Comparison of ENCODE assay signal across 19 cellular contexts in the genomic region with DNA sequence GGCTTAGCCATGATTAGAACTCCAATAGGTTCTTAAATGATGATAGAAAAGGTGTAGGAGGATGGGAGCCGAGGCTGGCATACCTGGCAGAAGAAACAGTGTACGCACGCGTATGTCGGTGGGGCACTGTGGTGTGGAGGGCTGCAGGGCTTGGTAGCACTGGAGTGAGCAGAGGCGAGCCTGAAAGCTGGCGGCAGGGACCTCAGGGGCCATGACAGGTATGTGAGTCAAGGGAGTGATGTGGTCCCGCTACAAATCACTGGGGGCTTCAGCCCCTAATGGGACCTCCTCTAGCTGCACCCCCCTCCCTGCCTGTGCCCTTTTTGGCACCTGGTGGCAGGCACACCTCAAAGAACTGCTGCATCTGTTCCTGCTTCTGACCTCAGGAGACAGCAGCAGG.
DNase-seq lines count a peak whose midpoint lies in the region; ATAC-seq and TF ChIP-seq lines count a peak whose summit lies in the region.
"Had no signal": no experiment of that assay in that cellular context is flagged by ENCODE, and none has a peak within 500 bp of the region (broad histone marks: within the 10 kb centered on the region; RNA-seq: fewer than 3 reads in every experiment).

No MANE protein-coding gene starts in this region.

- TF ChIP-seq CTCF in A673 (conservative IDR thresholded peaks at IDR 0.05; ENCODE audit: low read depth, low read length) (no peak), DOHH2 (IDR thresholded peaks at IDR 0.05; ENCODE audit: low read depth, low read length, poor library complexity, severe bottlenecking) (no peak)

- no TSS peak for BruUV-seq in A673 (replicated peaks; lab: Mats Ljungman, UMichigan)

- H3K27me3 Mint-ChIP-seq in activated CD8-positive, alpha-beta T cell treated with anti-CD3 and anti-CD28 coated beads, Interleukin-2, amount 10 ng/mL, durations not matched to agents 7 days and 5 days (ENCODE audit: low read depth): no peaks in the 10 kb centered on the region
- H3K27me3 Mint-ChIP-seq: stimulated activated naive CD8-positive, alpha-beta T cell treated with anti-CD3 and anti-CD28 coated beads, Interleukin-15, amount 100 ng/mL, for 72 hours had no signal

- H3K79me2 ChIP-seq in DOHH2 (ENCODE audit: control insufficient read depth, low read length): peaks cover 73% of the 10 kb centered on the region

- no peaks in the 10 kb centered on the region for H3K9me3 Mint-ChIP-seq in activated CD8-positive, alpha-beta T cell treated with anti-CD3 and anti-CD28 coated beads, Interleukin-2, amount 10 ng/mL, durations not matched to agents 7 days and 5 days (ENCODE audit: insufficient read depth)
- H3K9me3 Mint-ChIP-seq: stimulated activated naive CD8-positive, alpha-beta T cell treated with anti-CD3 and anti-CD28 coated beads, Interleukin-15, amount 100 ng/mL, for 72 hours had no signal

- H3K4me3 Mint-ChIP-seq in activated CD8-positive, alpha-beta T cell treated with anti-CD3 and anti-CD28 coated beads, Interleukin-2, amount 10 ng/mL, durations not matched to agents 7 days and 5 days: no peak overlapping the region
- H3K4me3 Mint-ChIP-seq: stimulated activated naive CD8-positive, alpha-beta T cell treated with anti-CD3 and anti-CD28 coated beads, Interleukin-15, amount 100 ng/mL, for 72 hours had no signal

- ATAC-seq in activated CD8-positive, alpha-beta T cell treated with anti-CD3 and anti-CD28 coated beads, Interleukin-2, amount 10 ng/mL, durations not matched to agents 7 days and 5 days: no peak
- ATAC-seq in GM21390 (IDR thresholded peaks at IDR 0.05; ENCODE audit: unreplicated experiment) (no peak), GM18861 (IDR thresholded peaks at IDR 0.05; ENCODE audit: unreplicated experiment) (no peak), GM21367 (IDR thresholded peaks at IDR 0.05; ENCODE audit: unreplicated experiment) (no peak)
- ATAC-seq: HCT116; stimulated activated naive CD8-positive, alpha-beta T cell treated with anti-CD3 and anti-CD28 coated beads, Interleukin-15, amount 100 ng/mL, for 72 hours had no signal

- POLR2A ChIA-PET in A673 (lab: Charles Lee; ENCODE audit: low non-redundant PET): no interaction called here
- POLR2A ChIA-PET in activated CD8-positive, alpha-beta T cell treated with anti-CD3 and anti-CD28 coated beads, Interleukin-2, amount 10 ng/mL, durations not matched to agents 7 days and 5 days (lab: Charles Lee): interaction anchor here (0.6 kb wide), 1 partner anchor 37 kb away, joined by 3 read pairs; no protein-coding TSS in a partner anchor

- no peak for DNase-seq in A673 (ENCODE audit: low spot score)
- no peak for DNase-seq in activated CD8-positive, alpha-beta T cell treated with anti-CD3 and anti-CD28 coated beads, Interleukin-2, amount 10 ng/mL, durations not matched to agents 7 days and 5 days
- DNase-seq in NOMO-1 treated with DMSO at 0.1 percent for 48 hours (lab: John Stamatoyannopoulos, UW; ENCODE audit: unreplicated experiment): no peak
- DNase-seq: activated naive CD4-positive, alpha-beta T cell treated with Interleukin-2 at 50 U/mL for 16 hours; AML-193; foreskin fibroblast; NCI-H1048; NCI-H226; ovary; small intestine; stimulated activated naive CD8-positive, alpha-beta T cell treated with anti-CD3 and anti-CD28 coated beads, Interleukin-15, amount 100 ng/mL, for 72 hours had no signal

- H3K36me3 ChIP-seq in A673 (ENCODE audit: insufficient read depth, low read length, poor library complexity, severe bottlenecking) (no peaks in the 10 kb centered on the region), DOHH2 (ENCODE audit: control insufficient read depth, low read length) (no peaks in the 10 kb centered on the region; the same call in 1 of the 2 replicates)
- H3K36me3 ChIP-seq: ovary had no signal

- H3K27ac Mint-ChIP-seq in activated CD8-positive, alpha-beta T cell treated with anti-CD3 and anti-CD28 coated beads, Interleukin-2, amount 10 ng/mL, durations not matched to agents 7 days and 5 days: peak overlapping the region; percentile 95

- CTCF ChIA-PET in A673 (lab: Charles Lee): interaction anchor here (1.3 kb wide), 1 partner anchor 59 kb away, joined by 3 read pairs; no protein-coding TSS in a partner anchor
- CTCF ChIA-PET in activated CD8-positive, alpha-beta T cell treated with anti-CD3 and anti-CD28 coated beads, Interleukin-2, amount 10 ng/mL, durations not matched to agents 7 days and 5 days (lab: Charles Lee): interaction anchor here (1.9 kb wide), 1 partner anchor 44 kb away, joined by 4 read pairs; no protein-coding TSS in a partner anchor

- peaks cover 2% of the 10 kb centered on the region for H3K36me3 Mint-ChIP-seq in activated CD8-positive, alpha-beta T cell treated with anti-CD3 and anti-CD28 coated beads, Interleukin-2, amount 10 ng/mL, durations not matched to agents 7 days and 5 days (ENCODE audit: low read depth)

- no peaks in the 10 kb centered on the region for H3K9me2 ChIP-seq in DOHH2 (replicated peaks; ENCODE audit: control insufficient read depth, low read length)

- H3K4me3 ChIP-seq in A673 (ENCODE audit: low read depth, low read length, poor library complexity, severe bottlenecking) (no peak overlapping the region), DOHH2 (ENCODE audit: low read length) (peak overlapping the region; percentile 66)
- H3K4me3 ChIP-seq: lung, ovary, SK-N-MC had no signal

- peaks cover 50% of the 10 kb centered on the region for H3K4me1 ChIP-seq in A673 (ENCODE audit: insufficient read depth, low read length, poor library complexity, severe bottlenecking)
- peaks cover 60% of the 10 kb centered on the region for H3K4me1 ChIP-seq in DOHH2 (ENCODE audit: control insufficient read depth, low read length)

- intact Hi-C loops in A673 (cut with micrococcal nuclease; ENCODE audit: unreplicated experiment): no loop called here

- peaks cover 20% of the 10 kb centered on the region for H3F3A ChIP-seq in DOHH2 (ENCODE audit: control insufficient read depth, insufficient read depth)

- H3K27me3 ChIP-seq in A673 (replicated peaks; ENCODE audit: insufficient read depth, low read depth, low read length, poor library complexity) (no peaks in the 10 kb centered on the region), DOHH2 (ENCODE audit: control insufficient read depth, low read length) (no peaks in the 10 kb centered on the region), layer of hippocampus (ENCODE audit: control insufficient read depth, insufficient read depth, low read length) (no peaks in the 10 kb centered on the region)
- H3K27me3 ChIP-seq: ovary had no signal

- H3K27ac ChIP-seq in A673 (ENCODE audit: low read depth, low read length, poor library complexity, severe bottlenecking) (peak overlapping the region; percentile 79), DOHH2 (ENCODE audit: low read depth, low read length) (peak overlapping the region; percentile 91), layer of hippocampus (ENCODE audit: low read depth, low read length) (peak overlapping the region; percentile 55)
- H3K27ac ChIP-seq: ovary, SK-N-MC had no signal

- H3K9me3 ChIP-seq in A673 (ENCODE audit: low read depth, low read length, poor library complexity, severe bottlenecking): no peaks in the 10 kb centered on the region
- H3K9me3 ChIP-seq in DOHH2 (ENCODE audit: control insufficient read depth, insufficient read depth, low read length): peaks cover 9% of the 10 kb centered on the region; the same call in 1 of the 2 replicates
- H3K9me3 ChIP-seq: ovary had no signal

- H3K4me2 ChIP-seq in DOHH2 (ENCODE audit: low read length): peak overlapping the region; percentile 90

- no peaks in the 10 kb centered on the region for H4K20me1 ChIP-seq in DOHH2 (ENCODE audit: control insufficient read depth, insufficient read depth, low read depth, low read length)

- H3K4me1 Mint-ChIP-seq in activated CD8-positive, alpha-beta T cell treated with anti-CD3 and anti-CD28 coated beads, Interleukin-2, amount 10 ng/mL, durations not matched to agents 7 days and 5 days (ENCODE audit: low read depth): peaks cover 62% of the 10 kb centered on the region
